Comparison of ENCODE assay signal across 15 cellular contexts in genomic region chr16:82070656-82071369, GRCh38. TPM values are rescaled to one million over a fixed set of nuclear protein-coding genes. Genes with fewer than 3 reads are reported as not detected.
DNase-seq lines count a peak whose midpoint lies in the region; ATAC-seq and TF ChIP-seq lines count a peak whose summit lies in the region.
"Had no signal": no experiment of that assay in that cellular context is flagged by ENCODE, and none has a peak within 500 bp of the region (broad histone marks: within the 10 kb centered on the region; RNA-seq: fewer than 3 reads in every experiment).

No MANE protein-coding gene starts in this region.

- no peak overlapping the region for H3K4me2 ChIP-seq in mesendoderm (ENCODE audit: low read length)

- H3K4ac ChIP-seq in mesendoderm (ENCODE audit: low read depth, low read length), result no peak overlapping the region

- no peak overlapping the region for H4K5ac ChIP-seq in mesendoderm (ENCODE audit: low read length)

- H3K27me3 ChIP-seq in mesendoderm (ENCODE audit: insufficient read depth, low read length, poor library complexity), result no peaks in the 10 kb centered on the region
- H3K27me3 ChIP-seq: upper lobe of left lung had no signal

- no peaks in the 10 kb centered on the region for H3K36me3 ChIP-seq in mesendoderm (ENCODE audit: control insufficient read depth, insufficient read depth, low read length)
- H3K36me3 ChIP-seq: upper lobe of left lung had no signal

- TF ChIP-seq CTCF in AG09319 (IDR thresholded peaks at IDR 0.05; ENCODE audit: low read depth, low read length), result no peak

- no peak overlapping the region for H3K9ac ChIP-seq in mesendoderm (ENCODE audit: low read length)

- H3K27ac ChIP-seq in mesendoderm (ENCODE audit: low read depth, low read length), result no peak overlapping the region
- H3K27ac ChIP-seq: upper lobe of left lung had no signal

- DNase-seq in AG09319 (ENCODE audit: extremely low read depth, low read depth) (peak; percentile 54), M059J (ENCODE audit: low read depth) (peak; percentile 94), dedifferentiated amniotic fluid mesenchymal stem cell (ENCODE audit: extremely low spot score) (peak; percentile 81), mesendoderm (peak; percentile 22)
- DNase-seq in activated CD4-positive, alpha-beta T cell treated with anti-CD3 and anti-CD28 coated beads, Interleukin-2, amount 50 U/mL, for 48 hours, result no peak
- DNase-seq in stimulated activated CD8-positive, alpha-beta memory T cell treated with anti-CD3 and anti-CD28 coated beads, Interleukin-4, amount 100 ng/mL, for 48 hours, result no peak
- DNase-seq in stimulated activated CD4-positive, alpha-beta T cell treated with anti-CD3 and anti-CD28 coated beads, Interleukin-1b, Interleukin-23, amount 100 ng/mL, for 48 hours, result no peak
- DNase-seq: activated naive CD8-positive, alpha-beta T cell treated with anti-CD3 and anti-CD28 coated beads, Interleukin-2, amount 50 U/mL, for 24 hours; CD4-positive, alpha-beta T cell; NCI-H2107; T-helper 9 cell; upper lobe of left lung had no signal

- H3K56ac ChIP-seq in mesendoderm (ENCODE audit: low read length), result no peak overlapping the region

- no peak overlapping the region for H3K23ac ChIP-seq in mesendoderm (ENCODE audit: low read length)

- H2BK5ac ChIP-seq in mesendoderm (ENCODE audit: low read length), result no peak overlapping the region

- WGBS in mesendoderm (ENCODE audit: extremely low coverage, insufficient coverage, low lambda C conversion rate), result no CpG with 5 or more reads among the region's 4 CpGs

- no peak overlapping the region for H2BK120ac ChIP-seq in mesendoderm (ENCODE audit: low read depth, low read length)

- H3K4me3 ChIP-seq in mesendoderm (ENCODE audit: low read length), result no peak overlapping the region
- H3K4me3 ChIP-seq: upper lobe of left lung had no signal

- H3K18ac ChIP-seq in mesendoderm (ENCODE audit: low read length), result no peak overlapping the region

- H3K79me2 ChIP-seq in mesendoderm (ENCODE audit: control insufficient read depth, insufficient read depth, low read length), result no peaks in the 10 kb centered on the region

- no peak overlapping the region for H2BK15ac ChIP-seq in mesendoderm (replicated peaks; ENCODE audit: low read depth)

- H3K79me1 ChIP-seq in mesendoderm (ENCODE audit: low read length), result no peaks in the 10 kb centered on the region

- H4K8ac ChIP-seq in mesendoderm (ENCODE audit: low read depth, low read length), result no peak overlapping the region

- ATAC-seq in HG03342 (IDR thresholded peaks at IDR 0.05; ENCODE audit: unreplicated experiment), result no peak
- ATAC-seq: activated naive CD8-positive, alpha-beta T cell treated with anti-CD3 and anti-CD28 coated beads, Interleukin-2, amount 50 U/mL, for 24 hours; sciatic nerve had no signal

- no peaks in the 10 kb centered on the region for H3K4me1 ChIP-seq in mesendoderm (ENCODE audit: control insufficient read depth, low read depth, low read length)

- H2AK5ac ChIP-seq in mesendoderm (ENCODE audit: low read length), result no peak overlapping the region

RNA-seq across cellular contexts. Expression of gene HSD17B2, which starts 35.8 kb away (rescaled TPM):
- 16.0 and 28.0 TPM in 2 replicates for total RNA-seq in M059J (2014; rRNA removed; shearing (Covaris generic))
- not detected for polyA plus RNA-seq in mesendoderm (2013, experiment 1 of 2)
- not detected for polyA plus RNA-seq in mesendoderm (2013, experiment 2 of 2)
- total RNA-seq: CD4-positive, alpha-beta T cell; OCI-LY7; sciatic nerve had no signal

RNA-seq across cellular contexts. Expression of gene SDR42E1, which starts 59.5 kb away (rescaled TPM):
- total RNA-seq in M059J (2014; rRNA removed; shearing (Covaris generic)), result 0.64 and 1.3 TPM in 2 replicates
- polyA plus RNA-seq in mesendoderm (2013, experiment 1 of 2), result 0.31 TPM
- 0.50 TPM for polyA plus RNA-seq in mesendoderm (2013, experiment 2 of 2)

Comparison
In these comparisons a context has a peak if more than half of its experiments do, and no peak if none do; other contexts are left out.
1. DNase-seq: peak in AG09319 (single experiment), M059J (single experiment), dedifferentiated amniotic fluid mesenchymal stem cell (single experiment) and mesendoderm (single experiment); none in activated CD4-positive, alpha-beta T cell treated with anti-CD3 and anti-CD28 coated beads, Interleukin-2, amount 50 U/mL, for 48 hours (0 of 2), stimulated activated CD8-positive, alpha-beta memory T cell treated with anti-CD3 and anti-CD28 coated beads, Interleukin-4, amount 100 ng/mL, for 48 hours (single experiment) and stimulated activated CD4-positive, alpha-beta T cell treated with anti-CD3 and anti-CD28 coated beads, Interleukin-1b, Interleukin-23, amount 100 ng/mL, for 48 hours (single experiment).